Comparison of ENCODE assay signal across 8 cellular contexts in genomic region chrX:81120270-81120935, GRCh38.
DNase-seq lines count a peak whose midpoint lies in the region; ATAC-seq, FAIRE-seq and TF ChIP-seq lines count a peak whose summit lies in the region.

No MANE protein-coding gene starts in this region.

- no peaks in the 10 kb centered on the region for H3K4me1 ChIP-seq in IMR-90 (ENCODE audit: control insufficient read depth, insufficient read depth, low read length)
- no peaks in the 10 kb centered on the region for H3K4me1 ChIP-seq in body of pancreas
- no peaks in the 10 kb centered on the region for H3K4me1 ChIP-seq in upper lobe of right lung

- no TSS peak for BruUV-seq in IMR-90 (replicated peaks; lab: Mats Ljungman, UMichigan)

- dilution Hi-C loops in IMR-90 (cut with HindIII; ENCODE audit: low sequenced_read_pairs, unreplicated experiment): no loop called here

- no peak overlapping the region for H4K5ac ChIP-seq in IMR-90 (ENCODE audit: low read depth, low read length)

- intact Hi-C loops in IMR-90 (cut with micrococcal nuclease) (loop anchor here (1.0 to 2.0 kb wide), 2 partner anchors 243 to 310 kb away; no protein-coding TSS in a partner anchor), body of pancreas (cut with DNase I) (no loop called here), lower leg skin (cut with DNase I; ENCODE audit: low total_unique reads) (no loop called here), upper lobe of right lung (cut with DNase I) (no loop called here)

- no peak overlapping the region for H3K56ac ChIP-seq in IMR-90 (ENCODE audit: extremely low read depth, insufficient read depth, low read length)

- DNase-seq in GM12891 (ENCODE audit: insufficient read length, low spot score): no peak
- no peak for DNase-seq in IMR-90
- DNase-seq in body of pancreas: peak in 1 of 4 donors; percentile 7
- DNase-seq in lower leg skin (ENCODE audit: low spot score in 2 of 2): no peak
- no peak for DNase-seq in upper lobe of right lung
- DNase-seq in GM03348 (ENCODE audit: low spot score): no peak
- DNase-seq in islet precursor cell: no peak

- H3K4me2 ChIP-seq in IMR-90 (ENCODE audit: low read depth, low read length): peak overlapping the region; percentile 94

- FAIRE-seq in GM12891 (lab: Jason Lieb, UNC): peak; percentile 41

- H2BK15ac ChIP-seq in IMR-90 (ENCODE audit: low read depth, low read length): no peak overlapping the region

- no peaks in the 10 kb centered on the region for H3K27me3 ChIP-seq in IMR-90 (ENCODE audit: control insufficient read depth, insufficient read depth, low read length)
- no peaks in the 10 kb centered on the region for H3K27me3 ChIP-seq in body of pancreas
- H3K27me3 ChIP-seq in upper lobe of right lung: no peaks in the 10 kb centered on the region

- TF ChIP-seq POLR2A in GM12891 (IDR thresholded peaks at IDR 0.05; ENCODE audit: low read depth, low read length) (no peak), IMR-90 (IDR thresholded peaks at IDR 0.05; ENCODE audit: low read depth, low read length) (no peak), body of pancreas (IDR thresholded peaks at IDR 0.05) (no peak), lower leg skin (IDR thresholded peaks at IDR 0.05) (no peak)

- H3K4me3 ChIP-seq in IMR-90 (ENCODE audit: insufficient read depth, low read depth, low read length) (peak overlapping the region; percentile 58), body of pancreas (peak overlapping the region in 1 of 2 donors; percentile 14), lower leg skin (ENCODE audit: low read depth, poor library complexity, severe bottlenecking) (peak overlapping the region; percentile 15), upper lobe of right lung (peak overlapping the region; percentile 64)

- H3K36me3 ChIP-seq in IMR-90 (ENCODE audit: control insufficient read depth, insufficient read depth, low read length) (no peaks in the 10 kb centered on the region), body of pancreas (replicated peaks in 1 of 2; ENCODE audit: insufficient read depth in 1 of 2, low read depth in 2 of 2) (no peaks in the 10 kb centered on the region), upper lobe of right lung (no peaks in the 10 kb centered on the region)

- H2BK120ac ChIP-seq in IMR-90 (ENCODE audit: low read depth, low read length): no peak overlapping the region

- no peaks in the 10 kb centered on the region for H4K20me1 ChIP-seq in IMR-90 (ENCODE audit: insufficient read depth, low read length)

- H2BK5ac ChIP-seq in IMR-90 (ENCODE audit: low read depth, low read length, poor library complexity, severe bottlenecking): no peak overlapping the region

- TF ChIP-seq RAD21 in IMR-90 (IDR thresholded peaks at IDR 0.05; ENCODE audit: low read length): no peak

- H2BK20ac ChIP-seq in IMR-90 (ENCODE audit: low read depth, low read length): no peak overlapping the region

- H3K23ac ChIP-seq in IMR-90 (ENCODE audit: low read depth, low read length): no peak overlapping the region

- H4K91ac ChIP-seq in IMR-90 (ENCODE audit: insufficient read depth, low read depth, low read length): no peak overlapping the region

- CTCF ChIA-PET in IMR-90 (lab: Yijun Ruan, JAX): interaction anchor here (0.6 to 0.7 kb wide), 5 partner anchors 23 to 400 kb away, joined by 3 to 4 read pairs (median 3); no protein-coding TSS in a partner anchor

- no peak overlapping the region for H3K9ac ChIP-seq in IMR-90 (ENCODE audit: low read depth, low read length)

- WGBS in IMR-90 (ENCODE audit: extremely low coverage in 2 of 2, insufficient read length in 1 of 2), 2 experiments: 14% methylated on average over 3 of the region's 17 CpGs; no CpG with 5 or more reads in 1 of the 2 experiments
- 0% methylated on average over 17 of the region's 17 CpGs for WGBS in body of pancreas, 2 donors
- WGBS in lower leg skin, 2 donors: 0 to 30% methylated on average over 17 of the region's 17 CpGs

- no peak overlapping the region for H2AK5ac ChIP-seq in IMR-90 (ENCODE audit: low read depth, low read length)

- H2AFZ ChIP-seq in IMR-90 (replicated peaks; ENCODE audit: low read length, poor library complexity): no peak overlapping the region

- POLR2A ChIA-PET in IMR-90 (lab: Charles Lee; ENCODE audit: unreplicated experiment): no interaction called here

- no peaks in the 10 kb centered on the region for H3K9me3 ChIP-seq in IMR-90 (ENCODE audit: control insufficient read depth, insufficient read depth, low read length)
- no peaks in the 10 kb centered on the region for H3K9me3 ChIP-seq in body of pancreas
- no peaks in the 10 kb centered on the region for H3K9me3 ChIP-seq in upper lobe of right lung

- no peaks in the 10 kb centered on the region for H3K9me1 ChIP-seq in IMR-90 (ENCODE audit: insufficient read depth, low read length)

- H3K27ac ChIP-seq in IMR-90 (ENCODE audit: insufficient read depth, low read length) (no peak overlapping the region), body of pancreas (peak overlapping the region in 3 of 4 donors; percentile 60 to 76 (median 75)), upper lobe of right lung (no peak overlapping the region)

- no peak overlapping the region for H4K8ac ChIP-seq in IMR-90 (ENCODE audit: low read depth in 2 of 2, low read length in 2 of 2)

- H3K18ac ChIP-seq in IMR-90 (ENCODE audit: low read depth, low read length): no peak overlapping the region

- TF ChIP-seq CTCF in IMR-90 (conservative IDR thresholded peaks at IDR 0.05; ENCODE audit: low read depth, low read length) (no peak), body of pancreas (IDR thresholded peaks at IDR 0.05) (no peak), lower leg skin (IDR thresholded peaks at IDR 0.05) (no peak), upper lobe of right lung (IDR thresholded peaks at IDR 0.05) (no peak)

- no peak overlapping the region for H3K14ac ChIP-seq in IMR-90 (replicated peaks; ENCODE audit: low read depth, low read length)

- ATAC-seq in GM21619 (IDR thresholded peaks at IDR 0.05; ENCODE audit: unreplicated experiment): peak; percentile 28
- ATAC-seq in IMR-90 (ENCODE audit: low read depth): peak; percentile 33
- ATAC-seq in body of pancreas: peak; percentile 9
- ATAC-seq in upper lobe of right lung: no peak

- H3K4ac ChIP-seq in IMR-90 (ENCODE audit: low read depth, low read length): no peak overlapping the region

- in situ Hi-C loops in IMR-90 (cut with MboI; ENCODE audit: low sequenced_read_pairs): no loop called here

- no peak overlapping the region for H2AK9ac ChIP-seq in IMR-90 (replicated peaks; ENCODE audit: low read depth, low read length, poor library complexity)

- no peaks in the 10 kb centered on the region for H3K79me1 ChIP-seq in IMR-90 (ENCODE audit: low read depth in 1 of 2, low read length in 2 of 2)

TF ChIP-seq in GM12891, 5 proteins besides CTCF, POLR2A, EP300 and RAD21:
- TF ChIP-seq POU2F2 (IDR thresholded peaks at IDR 0.05; ENCODE audit: low read depth, low read length): no peak
- no peak for TF ChIP-seq POLR2AphosphoS5 (IDR thresholded peaks at IDR 0.05; ENCODE audit: low read depth, low read length)
- no peak for TF ChIP-seq PAX5 (IDR thresholded peaks at IDR 0.05; ENCODE audit: insufficient read depth, low read length, severe bottlenecking)
- no peak for TF ChIP-seq TAF1 (IDR thresholded peaks at IDR 0.05; ENCODE audit: low read depth, low read length)
- TF ChIP-seq SPI1 (IDR thresholded peaks at IDR 0.05; ENCODE audit: low read depth, low read length): no peak
TF ChIP-seq in GM12891: peak in this region for 0.

TF ChIP-seq in IMR-90, 13 proteins besides CTCF, POLR2A, EP300 and RAD21:
- TF ChIP-seq MXI1 (IDR thresholded peaks at IDR 0.05; ENCODE audit: borderline replicate concordance, low read depth, low read length) (no peak), USF2 (IDR thresholded peaks at IDR 0.05; ENCODE audit: low read depth, low read length) (no peak), MAFK (IDR thresholded peaks at IDR 0.05; ENCODE audit: low read depth, low read length) (no peak), RCOR1 (IDR thresholded peaks at IDR 0.05; ENCODE audit: insufficient replicate concordance, low read length) (no peak), FOS (IDR thresholded peaks at IDR 0.05; ENCODE audit: low read depth, low read length) (no peak), ELK1 (IDR thresholded peaks at IDR 0.05; ENCODE audit: borderline replicate concordance, low read depth, low read length) (no peak), CEBPB (IDR thresholded peaks at IDR 0.05; ENCODE audit: low read depth, low read length) (no peak), NFE2L2 (IDR thresholded peaks at IDR 0.05; ENCODE audit: low read depth, low read length) (no peak), RFX5 (IDR thresholded peaks at IDR 0.05; ENCODE audit: low read depth, low read length) (no peak), CHD1 (IDR thresholded peaks at IDR 0.05; ENCODE audit: low read depth, low read length) (no peak), MAZ (IDR thresholded peaks at IDR 0.05; ENCODE audit: borderline replicate concordance, low read depth, low read length) (no peak)

Comparison
In these comparisons a context has a peak if more than half of its experiments do, and no peak if none do; other contexts are left out.
1. H3K27ac ChIP-seq: peak in body of pancreas (3 of 4); none in IMR-90 (single experiment) and upper lobe of right lung (single experiment).